Comparison of ENCODE assay signal across 9 cellular contexts in the genomic region with DNA sequence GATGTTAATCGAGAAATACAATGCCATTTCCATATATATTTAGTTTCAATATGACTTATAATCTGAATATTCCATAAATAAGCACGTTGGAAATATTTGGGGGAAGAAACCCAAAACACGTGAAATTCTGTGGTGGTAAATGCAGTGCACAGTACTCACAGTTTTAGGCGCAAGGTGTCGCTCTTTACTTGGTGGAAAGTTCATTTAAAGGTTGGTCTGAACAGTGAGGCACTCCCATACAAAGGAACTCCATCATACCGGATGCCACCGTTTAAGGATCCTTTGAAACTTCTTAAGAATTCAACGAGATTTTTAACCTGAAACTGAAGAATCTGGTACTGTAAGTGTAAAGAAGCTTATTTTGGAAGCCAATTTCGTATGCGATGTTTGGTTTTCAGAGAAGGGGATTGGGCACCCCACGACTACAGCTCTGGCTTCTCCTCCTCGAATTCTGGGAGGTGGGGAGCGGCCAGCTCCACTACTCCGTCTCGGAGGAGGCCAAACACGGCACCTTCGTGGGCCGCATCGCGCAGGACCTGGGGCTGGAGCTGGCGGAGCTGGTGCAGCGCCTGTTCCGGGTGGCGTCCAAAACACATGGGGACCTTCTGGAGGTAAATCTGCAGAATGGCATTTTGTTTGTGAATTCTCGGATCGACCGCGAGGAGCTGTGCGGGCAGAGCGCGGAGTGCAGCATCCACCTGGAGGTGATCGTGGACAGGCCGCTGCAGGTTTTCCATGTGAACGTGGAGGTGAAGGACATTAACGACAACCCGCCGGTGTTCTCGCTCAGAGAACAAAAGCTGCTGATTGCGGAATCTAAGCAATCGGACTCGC. TPM values are rescaled to one million over a fixed set of nuclear protein-coding genes. Genes with fewer than 3 reads are reported as not detected.
A peak's percentile ranks its signal among the peaks of the same experiment; 100 is the strongest.
DNase-seq lines count a peak whose midpoint lies in the region; ATAC-seq, FAIRE-seq and TF ChIP-seq lines count a peak whose summit lies in the region.
"Had no signal": no experiment of that assay in that cellular context is flagged by ENCODE, and none has a peak within 500 bp of the region (broad histone marks: within the 10 kb centered on the region; RNA-seq: fewer than 3 reads in every experiment).

A gene with protein sequence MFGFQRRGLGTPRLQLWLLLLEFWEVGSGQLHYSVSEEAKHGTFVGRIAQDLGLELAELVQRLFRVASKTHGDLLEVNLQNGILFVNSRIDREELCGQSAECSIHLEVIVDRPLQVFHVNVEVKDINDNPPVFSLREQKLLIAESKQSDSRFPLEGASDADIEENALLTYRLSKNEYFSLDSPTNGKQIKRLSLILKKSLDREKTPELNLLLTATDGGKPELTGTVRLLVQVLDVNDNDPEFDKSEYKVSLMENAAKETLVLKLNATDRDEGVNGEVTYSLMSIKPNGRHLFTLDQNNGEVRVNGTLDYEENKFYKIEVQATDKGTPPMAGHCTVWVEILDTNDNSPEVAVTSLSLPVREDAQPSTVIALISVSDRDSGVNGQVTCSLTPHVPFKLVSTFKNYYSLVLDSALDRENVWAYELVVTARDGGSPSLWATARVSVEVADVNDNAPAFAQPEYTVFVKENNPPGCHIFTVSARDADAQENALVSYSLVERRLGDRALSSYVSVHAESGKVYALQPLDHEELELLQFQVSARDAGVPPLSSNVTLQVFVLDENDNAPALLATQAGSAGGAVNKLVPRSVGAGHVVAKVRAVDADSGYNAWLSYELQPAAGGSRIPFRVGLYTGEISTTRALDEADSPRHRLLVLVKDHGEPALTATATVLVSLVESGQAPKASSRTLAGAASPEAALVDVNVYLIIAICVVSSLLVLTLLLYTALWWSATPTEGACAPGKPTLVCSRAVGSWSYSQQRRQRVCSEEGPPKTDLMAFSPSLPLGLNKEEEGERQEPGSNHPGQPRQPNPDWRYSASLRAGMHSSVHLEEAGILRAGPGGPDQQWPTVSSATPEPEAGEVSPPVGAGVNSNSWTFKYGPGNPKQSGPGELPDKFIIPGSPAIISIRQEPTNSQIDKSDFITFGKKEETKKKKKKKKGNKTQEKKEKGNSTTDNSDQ (plus strand): TSS at position 237 of the 834 bp plus-strand sequence. CDS start 147 bp downstream, at position 384.

- POLR2A ChIA-PET in activated CD8-positive, alpha-beta T cell treated with anti-CD3 and anti-CD28 coated beads for 36 hours (lab: Charles Lee) = no interaction called here

- intact Hi-C loops in activated CD8-positive, alpha-beta T cell treated with anti-CD3 and anti-CD28 coated beads for 36 hours (cut with micrococcal nuclease) = no loop called here

- no peak within 1 kb of the TSS for H3K4me3 Mint-ChIP-seq in activated CD8-positive, alpha-beta T cell treated with anti-CD3 and anti-CD28 coated beads for 36 hours

- H3K9me3 Mint-ChIP-seq in activated CD8-positive, alpha-beta T cell treated with anti-CD3 and anti-CD28 coated beads for 36 hours = peaks cover 8% of the 10 kb centered on the region

- no peaks in the 10 kb centered on the region for H3K27me3 ChIP-seq in bronchial epithelial cell (ENCODE audit: control insufficient read depth, insufficient read depth, low read length)

- no peaks in the 10 kb centered on the region for H3K4me1 Mint-ChIP-seq in activated CD8-positive, alpha-beta T cell treated with anti-CD3 and anti-CD28 coated beads for 36 hours (ENCODE audit: low read depth)

- peaks cover 15% of the 10 kb centered on the region for H3K27me3 Mint-ChIP-seq in activated CD8-positive, alpha-beta T cell treated with anti-CD3 and anti-CD28 coated beads for 36 hours

- FAIRE-seq in bronchial epithelial cell (lab: Jason Lieb, UNC) = no peak

- ATAC-seq in activated CD8-positive, alpha-beta T cell treated with anti-CD3 and anti-CD28 coated beads for 36 hours = no peak

- DNase-seq in DMS 273 treated with DMSO at 0.1 percent for 48 hours (lab: John Stamatoyannopoulos, UW) (peak; percentile 24), NAMALWA (ENCODE audit: low spot score) (peak; percentile 5), bronchial epithelial cell (ENCODE audit: low read depth) (peak; percentile 29), medulla oblongata (ENCODE audit: extremely low spot score) (peak; percentile 70), midbrain (lab: John Stamatoyannopoulos, UW) (no peak), cortex of kidney (lab: John Stamatoyannopoulos, UW) (no peak), GF-D8 (lab: John Stamatoyannopoulos, UW) (no peak)
- no peak for DNase-seq in activated CD8-positive, alpha-beta T cell treated with anti-CD3 and anti-CD28 coated beads for 36 hours
- DNase-seq: T-helper 1 cell had no signal

- peak; percentile 36 for TF ChIP-seq CTCF in bronchial epithelial cell (IDR thresholded peaks at IDR 0.05; ENCODE audit: insufficient read depth, low read length, severe bottlenecking)
- no peak for TF ChIP-seq CTCF in activated CD8-positive, alpha-beta T cell treated with anti-CD3 and anti-CD28 coated beads for 36 hours (IDR thresholded peaks at IDR 0.05)

- CTCF ChIA-PET in activated CD8-positive, alpha-beta T cell treated with anti-CD3 and anti-CD28 coated beads for 36 hours (lab: Charles Lee) = interaction anchor here (0.8 to 1.2 kb wide), 5 partner anchors 17 to 83 kb away, joined by 3 to 4 read pairs (median 3); a partner anchor contains a TSS

- H3K4me3 ChIP-seq in bronchial epithelial cell (ENCODE audit: low read depth, low read length) = no peak within 1 kb of the TSS

- no peaks in the 10 kb centered on the region for H3K36me3 ChIP-seq in bronchial epithelial cell (ENCODE audit: control insufficient read depth, insufficient read depth, low read length)

- H3K36me3 Mint-ChIP-seq in activated CD8-positive, alpha-beta T cell treated with anti-CD3 and anti-CD28 coated beads for 36 hours (ENCODE audit: low read depth) = peaks cover 2% of the 10 kb centered on the region

- H3K27ac Mint-ChIP-seq in activated CD8-positive, alpha-beta T cell treated with anti-CD3 and anti-CD28 coated beads for 36 hours = no peak within 1 kb of the TSS

RNA-seq across cellular contexts. Expression of the gene that starts here (rescaled TPM):
- total RNA-seq in bronchial epithelial cell = 0.79 and 1.8 TPM in 2 replicates
- total RNA-seq in activated CD8-positive, alpha-beta T cell treated with anti-CD3 and anti-CD28 coated beads for 36 hours = not detected

Comparison
In these comparisons a context has a peak if more than half of its experiments do, and no peak if none do; other contexts are left out.
1. DNase-seq: peak in DMS 273 treated with DMSO at 0.1 percent for 48 hours (single experiment), NAMALWA (single experiment), bronchial epithelial cell (single experiment) and medulla oblongata (single experiment); none in midbrain (single experiment), cortex of kidney (single experiment), GF-D8 (single experiment) and activated CD8-positive, alpha-beta T cell treated with anti-CD3 and anti-CD28 coated beads for 36 hours (single experiment).